10 cellular contexts compared by ENCODE assay signal in the genomic region with DNA sequence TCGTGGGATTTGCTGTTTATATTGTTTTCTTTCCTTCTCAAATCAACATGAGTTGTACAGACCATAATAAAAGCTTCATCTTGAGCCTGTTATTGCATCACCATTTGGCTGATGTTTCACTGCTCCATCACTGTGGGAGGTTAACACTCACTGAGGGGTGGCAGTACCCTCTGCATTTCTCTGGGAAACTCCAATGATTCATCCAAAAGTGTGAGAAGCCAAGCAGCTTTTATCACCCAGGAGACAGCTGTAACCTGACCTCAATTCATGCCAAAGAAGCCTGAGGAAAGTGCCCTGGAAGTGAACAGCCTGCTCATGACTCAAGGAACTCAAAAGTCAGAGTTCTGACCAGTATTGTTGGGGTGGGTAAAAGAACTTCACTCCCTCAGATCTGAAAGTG.
DNase-seq lines count a peak whose midpoint lies in the region; ATAC-seq and TF ChIP-seq lines count a peak whose summit lies in the region.
"Had no signal": no experiment of that assay in that cellular context is flagged by ENCODE, and none has a peak within 500 bp of the region (broad histone marks: within the 10 kb centered on the region; RNA-seq: fewer than 3 reads in every experiment).

No MANE protein-coding gene starts in this region.

- 27 to 45% (median 38%) methylated on average over 1 of the region's 1 CpG for WGBS in heart left ventricle, 4 donors

- peaks cover 0 to 12% (median 0%) of the 10 kb centered on the region in 12 donors for H3K4me1 ChIP-seq in heart left ventricle
- H3K4me1 ChIP-seq in gastrocnemius medialis: no peaks in the 10 kb centered on the region

- peak; percentile 34 for DNase-seq in DMS 273 (lab: John Stamatoyannopoulos, UW; ENCODE audit: unreplicated experiment)
- DNase-seq in DMS 273 treated with DMSO at 0.1 percent for 48 hours (lab: John Stamatoyannopoulos, UW): no peak
- DNase-seq in heart left ventricle: no peak
- peak in 1 of 2 donors; percentile 15 for DNase-seq in gastrocnemius medialis
- DNase-seq in left colon: no peak
- DNase-seq: activated naive CD8-positive, alpha-beta T cell treated with anti-CD3 and anti-CD28 coated beads, Interleukin-2, amount 10 ng/mL, durations not matched to agents 7 days and 5 days had no signal

- TF ChIP-seq POLR2A in heart left ventricle (IDR thresholded peaks at IDR 0.05) (no peak), gastrocnemius medialis (IDR thresholded peaks at IDR 0.05) (no peak)

- in situ Hi-C loops in gastrocnemius medialis (cut with MboI; ENCODE audit: low sequenced_read_pairs in 4 of 4): loop anchor here in 1 of 4 donors (25.0 kb wide), 1 partner anchor 240 kb away; no protein-coding TSS in a partner anchor

- H3K27me3 ChIP-seq in heart left ventricle (no peaks in the 10 kb centered on the region), gastrocnemius medialis (no peaks in the 10 kb centered on the region)

- H3K27ac ChIP-seq in heart left ventricle (peak overlapping the region in 1 of 12 donors; percentile 53), gastrocnemius medialis (no peak overlapping the region)
- H3K27ac ChIP-seq: 22Rv1 had no signal

- ATAC-seq in SK-N-SH treated with all-trans-retinoic acid at 6 μM for 48 hours: peak; percentile 91
- ATAC-seq in heart left ventricle: peak in 3 of 4 donors; percentile 34 to 87 (median 76)
- ATAC-seq in gastrocnemius medialis: peak; percentile 49 to 66
- ATAC-seq in left colon: no peak
- no peak for ATAC-seq in HG02642 (IDR thresholded peaks at IDR 0.05; ENCODE audit: poor library complexity, unreplicated experiment)
- ATAC-seq in HG03039 (IDR thresholded peaks at IDR 0.05; ENCODE audit: unreplicated experiment): no peak

- no peaks in the 10 kb centered on the region for H3K36me3 ChIP-seq in heart left ventricle
- no peaks in the 10 kb centered on the region for H3K36me3 ChIP-seq in gastrocnemius medialis

- H3K4me3 ChIP-seq in heart left ventricle: no peak overlapping the region
- no peak overlapping the region for H3K4me3 ChIP-seq in gastrocnemius medialis

- intact Hi-C loops in heart left ventricle (cut with DNase I): no loop called here
- intact Hi-C loops in gastrocnemius medialis (cut with DNase I; ENCODE audit: low total_unique reads): no loop called here
- intact Hi-C loops in left colon (cut with DNase I, micrococcal nuclease): no loop called here

- no peaks in the 10 kb centered on the region for H3K9me3 ChIP-seq in heart left ventricle
- no peaks in the 10 kb centered on the region for H3K9me3 ChIP-seq in gastrocnemius medialis

- no peak for TF ChIP-seq CTCF in heart left ventricle (IDR thresholded peaks at IDR 0.05)
- no peak for TF ChIP-seq CTCF in gastrocnemius medialis (IDR thresholded peaks at IDR 0.05 in 4 of 5, conservative IDR thresholded peaks at IDR 0.05 in 1 of 5)

TF ChIP-seq in SK-N-SH treated with all-trans-retinoic acid at 6 μM for 48 hours, 23 proteins besides CTCF, POLR2A, EP300 and RAD21:
- TF ChIP-seq ISL1 (CRISPR knock-in tag; IDR thresholded peaks at IDR 0.05) (peak; percentile 47; the same call in 1 of the 2 replicates), ZFP3 (CRISPR knock-in tag; IDR thresholded peaks at IDR 0.05) (no peak), ZNF8 (CRISPR knock-in tag; IDR thresholded peaks at IDR 0.05) (no peak), GLIS3 (CRISPR knock-in tag; IDR thresholded peaks at IDR 0.05) (no peak), SNAI2 (CRISPR knock-in tag; IDR thresholded peaks at IDR 0.05) (no peak)
- TF ChIP-seq, protein P1, sequence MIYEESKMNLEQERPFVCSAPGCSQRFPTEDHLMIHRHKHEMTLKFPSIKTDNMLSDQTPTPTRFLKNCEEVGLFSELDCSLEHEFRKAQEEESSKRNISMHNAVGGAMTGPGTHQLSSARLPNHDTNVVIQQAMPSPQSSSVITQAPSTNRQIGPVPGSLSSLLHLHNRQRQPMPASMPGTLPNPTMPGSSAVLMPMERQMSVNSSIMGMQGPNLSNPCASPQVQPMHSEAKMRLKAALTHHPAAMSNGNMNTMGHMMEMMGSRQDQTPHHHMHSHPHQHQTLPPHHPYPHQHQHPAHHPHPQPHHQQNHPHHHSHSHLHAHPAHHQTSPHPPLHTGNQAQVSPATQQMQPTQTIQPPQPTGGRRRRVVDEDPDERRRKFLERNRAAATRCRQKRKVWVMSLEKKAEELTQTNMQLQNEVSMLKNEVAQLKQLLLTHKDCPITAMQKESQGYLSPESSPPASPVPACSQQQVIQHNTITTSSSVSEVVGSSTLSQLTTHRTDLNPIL (CRISPR knock-in tag; IDR thresholded peaks at IDR 0.05; ENCODE audit: low read depth): no peak

Comparison
In these comparisons a context has a peak if more than half of its experiments do, and no peak if none do; other contexts are left out.
1. ATAC-seq: peak in SK-N-SH treated with all-trans-retinoic acid at 6 μM for 48 hours (single experiment), heart left ventricle (3 of 4) and gastrocnemius medialis (2 of 2); none in left colon (single experiment), HG02642 (single experiment) and HG03039 (single experiment).